In genomic region chr13:62119739-62120700, GRCh38 we compare ENCODE assay signal across 8 cellular contexts.
A peak's percentile ranks its signal among the peaks of the same experiment; 100 is the strongest.
DNase-seq lines count a peak whose midpoint lies in the region; ATAC-seq and TF ChIP-seq lines count a peak whose summit lies in the region.

No MANE protein-coding gene starts in this region.

- peak; percentile 30 for DNase-seq in ACHN
- peak; percentile 34 for DNase-seq in GM23248
- peak; percentile 19 for DNase-seq in NCI-H82 treated with DMSO at 0.1 percent for 48 hours (lab: John Stamatoyannopoulos, UW; ENCODE audit: unreplicated experiment)
- peak; percentile 8 for DNase-seq in fibroblast of mammary gland (ENCODE audit: low read depth)
- DNase-seq in hepatic stellate cell (ENCODE audit: low spot score): no peak
- DNase-seq in activated CD4-positive, alpha-beta memory T cell treated with anti-CD3 and anti-CD28 coated beads, Interleukin-2, amount 10 ng/mL, durations not matched to agents 7 days and 5 days: no peak
- DNase-seq in spleen: no peak

- no peak overlapping the region for H3K4me2 ChIP-seq in GM23248 (ENCODE audit: unreplicated experiment)

- TF ChIP-seq POLR2A in spleen (IDR thresholded peaks at IDR 0.05): no peak

- H3K9me3 ChIP-seq in GM23248 (ENCODE audit: low read depth) (no peaks in the 10 kb centered on the region), spleen (no peaks in the 10 kb centered on the region)

- no peak overlapping the region for H3K27ac Mint-ChIP-seq in activated CD4-positive, alpha-beta memory T cell treated with anti-CD3 and anti-CD28 coated beads, Interleukin-2, amount 10 ng/mL, durations not matched to agents 7 days and 5 days

- H4K20me1 ChIP-seq in GM23248 (ENCODE audit: insufficient read depth): no peaks in the 10 kb centered on the region

- no peak overlapping the region for H3K9ac ChIP-seq in GM23248

- H3K4me3 Mint-ChIP-seq in activated CD4-positive, alpha-beta memory T cell treated with anti-CD3 and anti-CD28 coated beads, Interleukin-2, amount 10 ng/mL, durations not matched to agents 7 days and 5 days: no peak overlapping the region

- peak; percentile 31 for TF ChIP-seq CTCF in fibroblast of mammary gland (conservative IDR thresholded peaks at IDR 0.05; ENCODE audit: control insufficient read depth, insufficient read depth, low read depth, low read length)
- TF ChIP-seq CTCF in spleen (IDR thresholded peaks at IDR 0.05 in 8 of 11, conservative IDR thresholded peaks at IDR 0.05 in 3 of 11): peak in 1 of 11 experiments; percentile 27

- no peaks in the 10 kb centered on the region for H3K27me3 Mint-ChIP-seq in activated CD4-positive, alpha-beta memory T cell treated with anti-CD3 and anti-CD28 coated beads, Interleukin-2, amount 10 ng/mL, durations not matched to agents 7 days and 5 days

- no peaks in the 10 kb centered on the region for H3K9me3 Mint-ChIP-seq in activated CD4-positive, alpha-beta memory T cell treated with anti-CD3 and anti-CD28 coated beads, Interleukin-2, amount 10 ng/mL, durations not matched to agents 7 days and 5 days

- H3K4me1 ChIP-seq in GM23248 (ENCODE audit: insufficient read depth): no peaks in the 10 kb centered on the region
- H3K4me1 ChIP-seq in spleen: no peaks in the 10 kb centered on the region

- intact Hi-C loops in spleen (cut with DNase I; ENCODE audit: low total_unique reads): no loop called here

- H3K27ac ChIP-seq in GM23248: no peak overlapping the region
- no peak overlapping the region for H3K27ac ChIP-seq in spleen

- no peak for ATAC-seq in GM21576 (IDR thresholded peaks at IDR 0.05; ENCODE audit: unreplicated experiment)

- no peaks in the 10 kb centered on the region for H3K79me2 ChIP-seq in GM23248 (ENCODE audit: insufficient read depth)

- CTCF ChIA-PET in activated CD4-positive, alpha-beta memory T cell treated with anti-CD3 and anti-CD28 coated beads, Interleukin-2, amount 10 ng/mL, durations not matched to agents 7 days and 5 days (lab: Charles Lee): no interaction called here

- in situ Hi-C loops in ACHN (cut with HindIII; ENCODE audit: low pct_ligation_motif_present, low pct_unique_long_range_greater_than_20kb, low sequenced_read_pairs): no loop called here
- in situ Hi-C loops in GM23248 (cut with MboI): no loop called here

- H3K4me3 ChIP-seq in GM23248: no peak overlapping the region
- H3K4me3 ChIP-seq in fibroblast of mammary gland (ENCODE audit: control insufficient read depth, low read depth, low read length): no peak overlapping the region
- H3K4me3 ChIP-seq in spleen: no peak overlapping the region

- WGBS in GM23248 (ENCODE audit: low coverage in 1 of 2, low lambda C conversion rate in 2 of 2, missing lambda C conversion rate in 2 of 2), 2 experiments: 1 to 2% methylated on average over 5 of the region's 5 CpGs
- WGBS in spleen, 5 donors: 48 to 58% (median 52%) methylated on average over 5 of the region's 5 CpGs

- H3F3A ChIP-seq in GM23248 (ENCODE audit: insufficient read depth): no peaks in the 10 kb centered on the region

- no peaks in the 10 kb centered on the region for H3K4me1 Mint-ChIP-seq in activated CD4-positive, alpha-beta memory T cell treated with anti-CD3 and anti-CD28 coated beads, Interleukin-2, amount 10 ng/mL, durations not matched to agents 7 days and 5 days

- H3K27me3 ChIP-seq in GM23248 (replicated peaks; ENCODE audit: insufficient read depth) (no peaks in the 10 kb centered on the region), spleen (replicated peaks in 1 of 7) (no peaks in the 10 kb centered on the region)

- H3K36me3 ChIP-seq in GM23248 (ENCODE audit: low read depth) (no peaks in the 10 kb centered on the region), spleen (no peaks in the 10 kb centered on the region)

- POLR2A ChIA-PET in activated CD4-positive, alpha-beta memory T cell treated with anti-CD3 and anti-CD28 coated beads, Interleukin-2, amount 10 ng/mL, durations not matched to agents 7 days and 5 days (lab: Charles Lee): no interaction called here

- no peak overlapping the region for H2AFZ ChIP-seq in GM23248

- no peaks in the 10 kb centered on the region for H3K9me2 ChIP-seq in GM23248 (ENCODE audit: insufficient read depth)

- H3K36me3 Mint-ChIP-seq in activated CD4-positive, alpha-beta memory T cell treated with anti-CD3 and anti-CD28 coated beads, Interleukin-2, amount 10 ng/mL, durations not matched to agents 7 days and 5 days (ENCODE audit: low read depth): no peaks in the 10 kb centered on the region

Comparison
In these comparisons a context has a peak if more than half of its experiments do, and no peak if none do; other contexts are left out.
1. DNase-seq: peak in ACHN (single experiment), GM23248 (single experiment), NCI-H82 treated with DMSO at 0.1 percent for 48 hours (single experiment) and fibroblast of mammary gland (single experiment); none in hepatic stellate cell (single experiment), activated CD4-positive, alpha-beta memory T cell treated with anti-CD3 and anti-CD28 coated beads, Interleukin-2, amount 10 ng/mL, durations not matched to agents 7 days and 5 days (single experiment) and spleen (single experiment).